ENCODE assay signal across 25 cellular contexts in the genomic region with DNA sequence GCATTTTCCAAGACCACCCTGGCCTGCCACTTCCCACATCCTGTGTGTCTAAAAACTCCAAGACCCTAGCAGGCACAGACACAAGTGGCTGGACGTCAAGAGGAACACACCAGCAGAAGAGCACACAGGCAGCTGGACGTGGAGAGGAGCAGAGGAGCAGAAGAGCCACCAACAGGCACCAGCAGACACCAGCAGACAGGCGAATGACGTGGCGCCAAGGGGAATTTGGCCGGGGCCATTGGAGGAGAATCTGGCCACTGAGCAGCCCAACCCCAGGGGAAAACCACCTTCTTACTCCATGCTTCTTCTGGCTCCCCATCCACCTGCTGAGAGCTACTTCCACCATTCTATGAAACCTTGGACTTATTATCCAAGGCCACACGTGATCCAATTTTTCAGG.
"Had no signal": no experiment of that assay in that cellular context is flagged by ENCODE, and none has a peak within 500 bp of the region (broad histone marks: within the 10 kb centered on the region; RNA-seq: fewer than 3 reads in every experiment).

No MANE protein-coding gene starts in this region.

- FAIRE-seq: kidney had no signal

- H3K9me3 ChIP-seq: esophagus squamous epithelium, gastroesophageal sphincter, left ventricle myocardium inferior, lower lobe of right lung, neutrophil, psoas muscle, right lobe of liver, spleen, tibial artery, upper lobe of right lung, vagina had no signal

- H3K4me1 ChIP-seq: esophagus squamous epithelium, gastroesophageal sphincter, left ventricle myocardium inferior, lower lobe of right lung, psoas muscle, spleen, tibial artery, upper lobe of right lung, vagina had no signal

- ATAC-seq: effector memory CD8-positive, alpha-beta T cell; gastroesophageal sphincter; left cardiac atrium; lower lobe of right lung; naive thymus-derived CD4-positive, alpha-beta T cell; psoas muscle; right lobe of liver; stimulated activated memory B cell treated with anti-CD40 and anti-IgM and Interleukin-4, amounts not matched to agents 10 μg/mL and 1 μg/mL and 100 μg/mL, for 72 hours; upper lobe of right lung had no signal

- H3K36me3 ChIP-seq: esophagus squamous epithelium, gastroesophageal sphincter, left ventricle myocardium inferior, lower lobe of right lung, neutrophil, right lobe of liver, spleen, tibial artery, upper lobe of right lung, vagina had no signal

- H3K27ac ChIP-seq: epithelial cell of prostate, esophagus squamous epithelium, gastroesophageal sphincter, left ventricle myocardium inferior, lower lobe of right lung, neutrophil, psoas muscle, right lobe of liver, spleen, tibial artery, upper lobe of right lung, vagina had no signal

- DNase-seq: effector memory CD8-positive, alpha-beta T cell; esophagus squamous epithelium; foreskin fibroblast; glutamatergic neuron; immature natural killer cell; kidney; left cardiac atrium; left ventricle myocardium inferior; lower lobe of right lung; midbrain; naive thymus-derived CD4-positive, alpha-beta T cell; retina; right lobe of liver; spleen; stimulated activated CD4-positive, alpha-beta T cell treated with anti-CD3 and anti-CD28 coated beads, Interleukin-15, amount 100 ng/mL, for 24 hours; stimulated activated CD4-positive, alpha-beta T cell treated with anti-CD3 and anti-CD28 coated beads, Interleukin-1b, Interleukin-23, amount 100 ng/mL, for 48 hours; stimulated activated CD4-positive, alpha-beta T cell treated with anti-CD3 and anti-CD28 coated beads, Interleukin-4, amount 100 ng/mL, for 24 hours; tibial artery; upper lobe of right lung had no signal

- H3K27me3 ChIP-seq: esophagus squamous epithelium, gastroesophageal sphincter, neutrophil, right lobe of liver, spleen, tibial artery, upper lobe of right lung, vagina had no signal

- H3K4me3 ChIP-seq: esophagus squamous epithelium, gastroesophageal sphincter, left ventricle myocardium inferior, lower lobe of right lung, psoas muscle, right lobe of liver, spleen, tibial artery, upper lobe of right lung, vagina had no signal
